22 cellular contexts compared by ENCODE assay signal in genomic region chr1:157407917-157408525, GRCh38.
"Had no signal": no experiment of that assay in that cellular context is flagged by ENCODE, and none has a peak within 500 bp of the region (broad histone marks: within the 10 kb centered on the region; RNA-seq: fewer than 3 reads in every experiment).

No MANE protein-coding gene starts in this region.

- H3K36me3 Mint-ChIP-seq: activated CD4-positive, alpha-beta memory T cell treated with anti-CD3 and anti-CD28 coated beads for 36 hours; activated CD8-positive, alpha-beta memory T cell treated with anti-CD3 and anti-CD28 coated beads, Interleukin-2, amount 10 ng/mL, durations not matched to agents 7 days and 5 days; activated naive CD8-positive, alpha-beta T cell; immature natural killer cell; naive B cell; WTC11 had no signal

- ATAC-seq: activated CD4-positive, alpha-beta T cell treated with anti-CD3 and anti-CD28 coated beads for 36 hours; activated CD8-positive, alpha-beta memory T cell treated with anti-CD3 and anti-CD28 coated beads, Interleukin-2, amount 10 ng/mL, durations not matched to agents 7 days and 5 days; heart right ventricle; mucosa of descending colon; pancreas; sciatic nerve; WTC11 had no signal

- H3K9me3 Mint-ChIP-seq: activated CD4-positive, alpha-beta memory T cell treated with anti-CD3 and anti-CD28 coated beads for 36 hours; immature natural killer cell; naive B cell; WTC11 had no signal

- DNase-seq: activated CD4-positive, alpha-beta memory T cell treated with anti-CD3 and anti-CD28 coated beads for 36 hours; activated CD4-positive, alpha-beta T cell treated with anti-CD3 and anti-CD28 coated beads for 36 hours; activated CD8-positive, alpha-beta memory T cell treated with anti-CD3 and anti-CD28 coated beads, Interleukin-2, amount 10 ng/mL, durations not matched to agents 7 days and 5 days; dermis blood vessel endothelial cell; effector memory CD4-positive, alpha-beta T cell; heart right ventricle; immature natural killer cell; mesenchymal stem cell; mucosa of descending colon; naive B cell; pancreas; stimulated activated naive CD4-positive, alpha-beta T cell; T-helper 1 cell; T-helper 9 cell; thyroid gland; uterus had no signal

- H3K27ac Mint-ChIP-seq: activated CD4-positive, alpha-beta memory T cell treated with anti-CD3 and anti-CD28 coated beads for 36 hours; activated CD4-positive, alpha-beta T cell treated with anti-CD3 and anti-CD28 coated beads for 36 hours; activated CD8-positive, alpha-beta memory T cell treated with anti-CD3 and anti-CD28 coated beads, Interleukin-2, amount 10 ng/mL, durations not matched to agents 7 days and 5 days; activated naive CD8-positive, alpha-beta T cell; naive B cell; WTC11 had no signal

- H3K4me1 ChIP-seq: esophagus muscularis mucosa, pancreas, thyroid gland, uterus had no signal

- H3K4me3 Mint-ChIP-seq: activated CD4-positive, alpha-beta memory T cell treated with anti-CD3 and anti-CD28 coated beads for 36 hours; activated CD4-positive, alpha-beta T cell treated with anti-CD3 and anti-CD28 coated beads for 36 hours; activated CD8-positive, alpha-beta memory T cell treated with anti-CD3 and anti-CD28 coated beads, Interleukin-2, amount 10 ng/mL, durations not matched to agents 7 days and 5 days; activated naive CD8-positive, alpha-beta T cell; immature natural killer cell; naive B cell; WTC11 had no signal

- H3K27me3 Mint-ChIP-seq: activated naive CD8-positive, alpha-beta T cell had no signal

- H3K9me3 ChIP-seq: esophagus muscularis mucosa, heart right ventricle, mucosa of descending colon, neutrophil, pancreas, thyroid gland, uterus had no signal

- H3K36me3 ChIP-seq: esophagus muscularis mucosa, heart right ventricle, neutrophil, pancreas, thyroid gland, uterus had no signal

- H3K4me1 Mint-ChIP-seq: activated CD4-positive, alpha-beta T cell treated with anti-CD3 and anti-CD28 coated beads for 36 hours; activated CD8-positive, alpha-beta memory T cell treated with anti-CD3 and anti-CD28 coated beads, Interleukin-2, amount 10 ng/mL, durations not matched to agents 7 days and 5 days had no signal

- H3K4me2 ChIP-seq: smooth muscle cell had no signal

- H3K27ac ChIP-seq: esophagus muscularis mucosa, heart right ventricle, neutrophil, pancreas, thyroid gland, uterus had no signal

- H3K4me3 ChIP-seq: esophagus muscularis mucosa, heart right ventricle, mucosa of descending colon, pancreas, smooth muscle cell, thyroid gland, uterus had no signal

- H3K27me3 ChIP-seq: esophagus muscularis mucosa, neutrophil, pancreas, thyroid gland, uterus had no signal
